1 cellular context compared by ENCODE assay signal in the genomic region with DNA sequence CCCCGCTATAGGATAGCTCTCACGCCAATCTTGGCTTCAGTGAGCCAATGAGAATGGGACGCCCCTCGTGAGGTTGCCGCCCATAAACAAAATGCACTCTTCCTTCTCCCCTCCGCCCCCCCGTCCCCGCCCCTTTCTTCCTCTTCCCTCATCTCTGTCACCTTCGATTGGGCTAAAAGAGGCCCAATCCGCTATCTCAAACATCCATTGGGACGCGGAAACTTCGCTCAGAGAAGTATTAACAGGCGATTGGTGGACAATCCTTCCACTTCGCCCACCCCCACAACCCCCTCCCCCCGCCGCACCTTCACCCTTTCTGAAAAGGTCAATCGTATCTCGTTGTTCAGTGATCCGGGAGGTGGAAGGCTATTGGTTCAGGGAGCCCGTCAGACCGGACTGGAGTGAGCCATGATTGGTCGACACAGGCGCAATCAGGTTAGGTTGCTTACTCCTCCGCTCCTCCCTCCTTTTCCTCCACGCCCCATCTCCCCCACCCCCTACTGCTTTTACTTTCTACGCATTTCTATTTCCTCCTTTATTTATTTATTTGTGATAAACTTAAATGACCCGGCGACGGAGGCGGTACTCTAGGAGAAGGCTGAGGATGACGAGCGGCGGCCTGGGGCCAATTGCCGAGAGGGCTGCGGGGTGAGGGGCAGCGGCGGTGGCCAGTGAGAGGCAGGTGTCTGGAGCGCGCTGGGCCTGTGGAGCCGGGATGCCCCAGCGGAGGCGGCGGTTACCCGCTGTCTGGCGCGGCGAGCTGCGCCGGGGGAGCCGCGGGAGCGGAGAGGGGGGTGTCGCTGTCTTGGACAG.
TF ChIP-seq lines count a peak whose summit lies in the region.

No MANE protein-coding gene starts in this region.

TF ChIP-seq in GM23338, 12 proteins besides CTCF, POLR2A, EP300 and RAD21:
- TF ChIP-seq STAT1 (IDR thresholded peaks at IDR 0.05; ENCODE audit: unreplicated experiment), result no peak
- TF ChIP-seq JUNB (IDR thresholded peaks at IDR 0.05; ENCODE audit: unreplicated experiment), result no peak
- no peak for TF ChIP-seq EZH2 (IDR thresholded peaks at IDR 0.05; ENCODE audit: low read depth, unreplicated experiment)
- no peak for TF ChIP-seq NANOG (IDR thresholded peaks at IDR 0.05; ENCODE audit: borderline replicate concordance)
- TF ChIP-seq ZNF462 (CRISPR knock-in tag; IDR thresholded peaks at IDR 0.05), result no peak
- TF ChIP-seq, protein P1, sequence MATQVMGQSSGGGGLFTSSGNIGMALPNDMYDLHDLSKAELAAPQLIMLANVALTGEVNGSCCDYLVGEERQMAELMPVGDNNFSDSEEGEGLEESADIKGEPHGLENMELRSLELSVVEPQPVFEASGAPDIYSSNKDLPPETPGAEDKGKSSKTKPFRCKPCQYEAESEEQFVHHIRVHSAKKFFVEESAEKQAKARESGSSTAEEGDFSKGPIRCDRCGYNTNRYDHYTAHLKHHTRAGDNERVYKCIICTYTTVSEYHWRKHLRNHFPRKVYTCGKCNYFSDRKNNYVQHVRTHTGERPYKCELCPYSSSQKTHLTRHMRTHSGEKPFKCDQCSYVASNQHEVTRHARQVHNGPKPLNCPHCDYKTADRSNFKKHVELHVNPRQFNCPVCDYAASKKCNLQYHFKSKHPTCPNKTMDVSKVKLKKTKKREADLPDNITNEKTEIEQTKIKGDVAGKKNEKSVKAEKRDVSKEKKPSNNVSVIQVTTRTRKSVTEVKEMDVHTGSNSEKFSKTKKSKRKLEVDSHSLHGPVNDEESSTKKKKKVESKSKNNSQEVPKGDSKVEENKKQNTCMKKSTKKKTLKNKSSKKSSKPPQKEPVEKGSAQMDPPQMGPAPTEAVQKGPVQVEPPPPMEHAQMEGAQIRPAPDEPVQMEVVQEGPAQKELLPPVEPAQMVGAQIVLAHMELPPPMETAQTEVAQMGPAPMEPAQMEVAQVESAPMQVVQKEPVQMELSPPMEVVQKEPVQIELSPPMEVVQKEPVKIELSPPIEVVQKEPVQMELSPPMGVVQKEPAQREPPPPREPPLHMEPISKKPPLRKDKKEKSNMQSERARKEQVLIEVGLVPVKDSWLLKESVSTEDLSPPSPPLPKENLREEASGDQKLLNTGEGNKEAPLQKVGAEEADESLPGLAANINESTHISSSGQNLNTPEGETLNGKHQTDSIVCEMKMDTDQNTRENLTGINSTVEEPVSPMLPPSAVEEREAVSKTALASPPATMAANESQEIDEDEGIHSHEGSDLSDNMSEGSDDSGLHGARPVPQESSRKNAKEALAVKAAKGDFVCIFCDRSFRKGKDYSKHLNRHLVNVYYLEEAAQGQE (IDR thresholded peaks at IDR 0.05; ENCODE audit: unreplicated experiment), result no peak
- TF ChIP-seq POLR2AphosphoS5 (IDR thresholded peaks at IDR 0.05; ENCODE audit: low read depth), result peak; percentile 74
- no peak for TF ChIP-seq ZNF331 (CRISPR knock-in tag; IDR thresholded peaks at IDR 0.05; ENCODE audit: low read depth)
- no peak for TF ChIP-seq ETS1 (IDR thresholded peaks at IDR 0.05)
- TF ChIP-seq ZNF114 (CRISPR knock-in tag; IDR thresholded peaks at IDR 0.05), result no peak
- peak; percentile 82 for TF ChIP-seq CREB1 (CRISPR knock-in tag; IDR thresholded peaks at IDR 0.05; ENCODE audit: low read depth)
- no peak for TF ChIP-seq EZH2phosphoT487 (IDR thresholded peaks at IDR 0.05; ENCODE audit: unreplicated experiment)
